ENCODE assay signal across 16 cellular contexts in genomic region chr1:189962171-189962570, GRCh38.
DNase-seq lines count a peak whose midpoint lies in the region; ATAC-seq, FAIRE-seq and TF ChIP-seq lines count a peak whose summit lies in the region.
"Had no signal": no experiment of that assay in that cellular context is flagged by ENCODE, and none has a peak within 500 bp of the region (broad histone marks: within the 10 kb centered on the region; RNA-seq: fewer than 3 reads in every experiment).

No MANE protein-coding gene starts in this region.

- H3K4me3 ChIP-seq in HepG2 (replicated peaks in 1 of 3; ENCODE audit: insufficient read depth in 1 of 3, low read depth in 2 of 3, low read length in 3 of 3) (no peak overlapping the region), right lobe of liver (no peak overlapping the region), astrocyte of the cerebellum (ENCODE audit: low read depth, low read length) (no peak overlapping the region), right cardiac atrium (ENCODE audit: low read length) (no peak overlapping the region), ovary (no peak overlapping the region)
- H3K4me3 ChIP-seq: tibial nerve had no signal

- TF ChIP-seq RAD21 in HepG2 (CRISPR knock-in tag; IDR thresholded peaks at IDR 0.05), result no peak

- TF ChIP-seq CTCF in HepG2 (CRISPR knock-in tag; IDR thresholded peaks at IDR 0.05), result no peak
- TF ChIP-seq CTCF in right lobe of liver (IDR thresholded peaks at IDR 0.05), result no peak
- no peak for TF ChIP-seq CTCF in astrocyte of the cerebellum (IDR thresholded peaks at IDR 0.05; ENCODE audit: low read depth, low read length, missing control alignments)
- no peak for TF ChIP-seq CTCF in ovary (IDR thresholded peaks at IDR 0.05)

- H3K9ac ChIP-seq in HepG2 (ENCODE audit: insufficient read depth, low read depth, low read length), result no peak overlapping the region

- DNase-seq in HepG2 (ENCODE audit: low spot score), result no peak
- no peak for DNase-seq in right lobe of liver
- DNase-seq in astrocyte of the cerebellum (ENCODE audit: low read depth), result peak; percentile 76
- no peak for DNase-seq in right cardiac atrium
- DNase-seq in ovary, result no peak
- no peak for DNase-seq in middle frontal gyrus (ENCODE audit: extremely low spot score, low spot score)
- DNase-seq in NCI-H1930 (lab: John Stamatoyannopoulos, UW), result no peak
- DNase-seq in ureter (ENCODE audit: low spot score), result no peak
- DNase-seq: activated CD4-positive, alpha-beta memory T cell treated with anti-CD3 and anti-CD28 coated beads, Interleukin-2, amount 10 ng/mL, durations not matched to agents 7 days and 5 days; activated naive CD4-positive, alpha-beta T cell treated with Interleukin-2 at 50 U/mL for 16 hours; NCI-H1436; NCI-H446 treated with DMSO at 0.1 percent for 48 hours; stimulated activated CD4-positive, alpha-beta T cell treated with anti-CD3 and anti-CD28 coated beads, Interleukin-1b, Interleukin-23, amount 100 ng/mL, for 48 hours; T-helper 9 cell had no signal

- no peaks in the 10 kb centered on the region for H3K4me1 ChIP-seq in HepG2 (ENCODE audit: insufficient read depth, low read length)
- no peaks in the 10 kb centered on the region for H3K4me1 ChIP-seq in right lobe of liver
- no peaks in the 10 kb centered on the region for H3K4me1 ChIP-seq in right cardiac atrium (ENCODE audit: control insufficient read depth, insufficient read depth, low read length)
- no peaks in the 10 kb centered on the region for H3K4me1 ChIP-seq in ovary (ENCODE audit: insufficient read depth)
- H3K4me1 ChIP-seq: tibial nerve had no signal

- H4K20me1 ChIP-seq in HepG2 (ENCODE audit: insufficient read depth, low read length), result no peaks in the 10 kb centered on the region

- in situ Hi-C loops in HepG2 (cut with HindIII; ENCODE audit: extremely low pct_ligation_motif_present, low pct_unique_long_range_greater_than_20kb) (no loop called here), astrocyte of the cerebellum (cut with HindIII; ENCODE audit: low sequenced_read_pairs) (no loop called here)

- no peak overlapping the region for H2AFZ ChIP-seq in HepG2 (ENCODE audit: low read length)

- intact Hi-C loops in HepG2 (cut with micrococcal nuclease; ENCODE audit: unreplicated experiment), result no loop called here
- intact Hi-C loops in right lobe of liver (cut with DNase I), result no loop called here
- intact Hi-C loops in right cardiac atrium (cut with DNase I), result no loop called here
- intact Hi-C loops in ovary (cut with DNase I), result no loop called here

- no peak for FAIRE-seq in HepG2 (lab: Jason Lieb, UNC)

- H3K27ac ChIP-seq in HepG2 (ENCODE audit: extremely low read length, insufficient read depth, low read length) (no peak overlapping the region), right lobe of liver (no peak overlapping the region), right cardiac atrium (ENCODE audit: low read length) (no peak overlapping the region), ovary (no peak overlapping the region)
- H3K27ac ChIP-seq: epithelial cell of prostate had no signal

- no TSS peak for BruUV-seq in HepG2 (replicated peaks; lab: Mats Ljungman, UMichigan)

- H3K4me2 ChIP-seq in HepG2 (ENCODE audit: low read depth, low read length), result no peak overlapping the region

- CTCF ChIA-PET in HepG2 (lab: Yijun Ruan, JAX; ENCODE audit: low intra/inter-chr PET ratio, low total read pairs), result no interaction called here

- H3K27me3 ChIP-seq in HepG2 (ENCODE audit: control insufficient read depth in 1 of 2, insufficient read depth in 2 of 2, low read length in 2 of 2) (no peaks in the 10 kb centered on the region), right lobe of liver (no peaks in the 10 kb centered on the region), right cardiac atrium (ENCODE audit: control insufficient read depth, insufficient read depth) (no peaks in the 10 kb centered on the region), ovary (no peaks in the 10 kb centered on the region)
- H3K27me3 ChIP-seq: tibial nerve had no signal

- H3K9me3 ChIP-seq in HepG2 (ENCODE audit: low read length), result no peaks in the 10 kb centered on the region
- no peaks in the 10 kb centered on the region for H3K9me3 ChIP-seq in right lobe of liver
- H3K9me3 ChIP-seq in right cardiac atrium (ENCODE audit: control insufficient read depth, low read length), result no peaks in the 10 kb centered on the region
- no peaks in the 10 kb centered on the region for H3K9me3 ChIP-seq in ovary
- H3K9me3 ChIP-seq: tibial nerve had no signal

- POLR2A ChIA-PET in HepG2 (lab: Yijun Ruan, JAX), result no interaction called here

- no peak for TF ChIP-seq POLR2A in HepG2 (IDR thresholded peaks at IDR 0.05; ENCODE audit: insufficient read depth in 1 of 2, low read depth in 2 of 2, low read length in 2 of 2)
- TF ChIP-seq POLR2A in right lobe of liver (IDR thresholded peaks at IDR 0.05), result no peak
- TF ChIP-seq POLR2A in ovary (IDR thresholded peaks at IDR 0.05), result no peak

- H3K36me3 ChIP-seq in HepG2 (replicated peaks in 1 of 2; ENCODE audit: control insufficient read depth in 1 of 2, insufficient read depth in 2 of 2, low read length in 2 of 2), result no peaks in the 10 kb centered on the region
- no peaks in the 10 kb centered on the region for H3K36me3 ChIP-seq in right lobe of liver
- no peaks in the 10 kb centered on the region for H3K36me3 ChIP-seq in ovary
- H3K36me3 ChIP-seq: tibial nerve had no signal

- no peaks in the 10 kb centered on the region for H3K79me2 ChIP-seq in HepG2 (ENCODE audit: insufficient read depth, low read length)

- ATAC-seq in HepG2 (no peak), right lobe of liver (no peak), right cardiac atrium (peak; percentile 57 to 60)

- TF ChIP-seq EP300 in HepG2 (IDR thresholded peaks at IDR 0.05; ENCODE audit: low read depth in 2 of 2, low read length in 2 of 2) (no peak), HepG2 (CRISPR knock-in tag; IDR thresholded peaks at IDR 0.05; ENCODE audit: borderline replicate concordance) (no peak), ovary (IDR thresholded peaks at IDR 0.05) (no peak)

TF ChIP-seq in HepG2, 621 proteins besides CTCF, POLR2A, EP300 and RAD21:
- TF ChIP-seq ZNF124 (CRISPR knock-in tag; IDR thresholded peaks at IDR 0.05) (no peak), CEBPB (IDR thresholded peaks at IDR 0.05; ENCODE audit: borderline replicate concordance, low read depth, low read length) (peak; percentile 53; the same call in 1 of the 2 replicates)

Comparison
In these comparisons a context has a peak if more than half of its experiments do, and no peak if none do; other contexts are left out.
1. ATAC-seq: peak in right cardiac atrium (2 of 2); none in HepG2 (single experiment) and right lobe of liver (0 of 4).